Comparison of ENCODE assay signal across 11 cellular contexts in the genomic region with DNA sequence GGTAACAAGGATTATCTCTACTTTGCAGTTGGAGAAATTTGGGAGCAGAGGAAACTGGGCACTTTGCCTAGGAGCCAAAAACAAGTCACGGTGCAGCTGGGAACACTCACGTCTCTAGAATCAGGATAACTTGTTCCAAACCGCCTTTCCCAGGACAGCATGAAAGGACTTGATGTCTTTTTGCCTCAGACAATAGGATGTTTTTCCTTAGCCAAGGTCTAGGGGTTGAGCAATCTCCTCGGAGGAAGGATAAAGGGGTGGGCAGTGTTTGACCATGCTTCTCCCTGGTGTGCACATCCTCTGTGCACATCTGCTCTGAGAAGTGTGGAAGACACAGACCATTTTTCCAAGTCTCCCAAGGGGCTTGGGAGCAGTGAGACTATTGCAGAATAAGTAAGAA. TPM values are rescaled to one million over a fixed set of nuclear protein-coding genes. Genes with fewer than 3 reads are reported as not detected.
DNase-seq lines count a peak whose midpoint lies in the region; ATAC-seq and TF ChIP-seq lines count a peak whose summit lies in the region.
"Had no signal": no experiment of that assay in that cellular context is flagged by ENCODE, and none has a peak within 500 bp of the region (broad histone marks: within the 10 kb centered on the region; RNA-seq: fewer than 3 reads in every experiment).

No MANE protein-coding gene starts in this region.

- CTCF ChIA-PET in mammary epithelial cell (lab: Charles Lee; ENCODE audit: low non-redundant PET) = no interaction called here

- dilution Hi-C loops in mammary epithelial cell (cut with HindIII; ENCODE audit: low sequenced_read_pairs) = no loop called here

- H3K9ac ChIP-seq in mammary epithelial cell (ENCODE audit: insufficient read depth, low read length) = no peak overlapping the region

- in situ Hi-C loops in G401 (cut with HindIII; ENCODE audit: low sequenced_read_pairs) = no loop called here
- in situ Hi-C loops in mammary epithelial cell (cut with MboI; ENCODE audit: low sequenced_read_pairs in 2 of 2) = no loop called here

- H4K20me1 ChIP-seq in mammary epithelial cell (ENCODE audit: insufficient read depth, low read length) (no peaks in the 10 kb centered on the region), hepatocyte (ENCODE audit: insufficient read depth, poor library complexity, severe bottlenecking) (no peaks in the 10 kb centered on the region)

- peak; percentile 96 to 99 (median 97) for TF ChIP-seq EP300 in sigmoid colon (IDR thresholded peaks at IDR 0.05)

- H3K9me2 ChIP-seq in hepatocyte (replicated peaks; ENCODE audit: insufficient read depth) = no peaks in the 10 kb centered on the region

- H3K9me3 ChIP-seq in mammary epithelial cell (replicated peaks; ENCODE audit: insufficient read depth, low read length) (no peaks in the 10 kb centered on the region), hepatocyte (ENCODE audit: low read depth) (no peaks in the 10 kb centered on the region), sigmoid colon (no peaks in the 10 kb centered on the region)

- H3K79me2 ChIP-seq in mammary epithelial cell (ENCODE audit: insufficient read depth, low read length) (no peaks in the 10 kb centered on the region), hepatocyte (no peaks in the 10 kb centered on the region)

- TF ChIP-seq CTCF in mammary epithelial cell (conservative IDR thresholded peaks at IDR 0.05 in 1 of 2, IDR thresholded peaks at IDR 0.05 in 1 of 2; ENCODE audit: extremely low read depth in 1 of 2, insufficient read depth in 1 of 2, low read depth in 1 of 2, low read length in 2 of 2) (no peak), hepatocyte (IDR thresholded peaks at IDR 0.05; ENCODE audit: poor library complexity) (no peak), sigmoid colon (IDR thresholded peaks at IDR 0.05) (no peak)

- no peaks in the 10 kb centered on the region for H3K27me3 ChIP-seq in mammary epithelial cell (ENCODE audit: insufficient read depth, low read length)
- no peaks in the 10 kb centered on the region for H3K27me3 ChIP-seq in hepatocyte
- no peaks in the 10 kb centered on the region for H3K27me3 ChIP-seq in sigmoid colon

- H2AFZ ChIP-seq in mammary epithelial cell (ENCODE audit: low read depth, low read length) = peak overlapping the region; percentile 38
- H2AFZ ChIP-seq in hepatocyte = no peak overlapping the region

- intact Hi-C loops in mammary epithelial cell (cut with micrococcal nuclease) = no loop called here
- intact Hi-C loops in sigmoid colon (cut with DNase I) = loop anchor here (5.0 kb wide), 1 partner anchor 486 kb away; no protein-coding TSS in a partner anchor

- DNase-seq in G401 (ENCODE audit: low spot score) = peak; percentile 65
- peak; percentile 87 for DNase-seq in mammary epithelial cell
- peak; percentile 23 for DNase-seq in hepatocyte (ENCODE audit: low spot score)
- DNase-seq in sigmoid colon = peak; percentile 95
- no peak for DNase-seq in DMS53 (lab: John Stamatoyannopoulos, UW)
- no peak for DNase-seq in HK-2 (ENCODE audit: unreplicated experiment)
- DNase-seq: CD4-positive, CD25-positive, alpha-beta regulatory T cell; NCI-H510A had no signal

- H3K27ac ChIP-seq in mammary epithelial cell (ENCODE audit: insufficient read depth, low read depth, low read length) = no peak overlapping the region
- peak overlapping the region; percentile 56 for H3K27ac ChIP-seq in hepatocyte
- H3K27ac ChIP-seq in sigmoid colon = peak overlapping the region; percentile 89 to 91 (median 91)

- H3K36me3 ChIP-seq in mammary epithelial cell (ENCODE audit: insufficient read depth, low read length) = no peaks in the 10 kb centered on the region
- no peaks in the 10 kb centered on the region for H3K36me3 ChIP-seq in hepatocyte (replicated peaks; ENCODE audit: insufficient read depth, low read depth)
- H3K36me3 ChIP-seq in sigmoid colon = no peaks in the 10 kb centered on the region

- ATAC-seq in HG03571 (IDR thresholded peaks at IDR 0.05; ENCODE audit: unreplicated experiment) (no peak), GM19467 (IDR thresholded peaks at IDR 0.05; ENCODE audit: unreplicated experiment) (no peak)

- peak overlapping the region; percentile 25 for H3K4me2 ChIP-seq in mammary epithelial cell (ENCODE audit: insufficient read depth, low read depth, low read length)
- peak overlapping the region; percentile 58 for H3K4me2 ChIP-seq in hepatocyte

- no peak overlapping the region for H3K4me3 ChIP-seq in mammary epithelial cell (replicated peaks in 1 of 3; ENCODE audit: insufficient read depth in 1 of 3, low read depth in 2 of 3, low read length in 3 of 3)
- H3K4me3 ChIP-seq in hepatocyte = no peak overlapping the region
- H3K4me3 ChIP-seq in sigmoid colon = peak overlapping the region in 3 of 4 donors; percentile 56 to 59 (median 58)

- WGBS in mammary epithelial cell (ENCODE audit: low coverage, missing lambda C conversion rate) = 0% methylated on average over 4 of the region's 4 CpGs
- 48% methylated on average over 4 of the region's 4 CpGs for WGBS in hepatocyte (ENCODE audit: low lambda C conversion rate, missing lambda C conversion rate)
- WGBS in sigmoid colon, 2 donors = 53 to 64% methylated on average over 4 of the region's 4 CpGs

- no TSS peak for BruUV-seq in mammary epithelial cell (replicated peaks; lab: Mats Ljungman, UMichigan)

- TF ChIP-seq POLR2A in sigmoid colon (IDR thresholded peaks at IDR 0.05) = peak in 1 of 2 donors; percentile 49

- H3K4me1 ChIP-seq in mammary epithelial cell (ENCODE audit: insufficient read depth, low read length) = peaks cover 25% of the 10 kb centered on the region
- peaks cover 21% of the 10 kb centered on the region for H3K4me1 ChIP-seq in hepatocyte (ENCODE audit: insufficient read depth)
- peaks cover 0 to 32% (median 28%) of the 10 kb centered on the region in 4 donors for H3K4me1 ChIP-seq in sigmoid colon

RNA-seq across cellular contexts. Expression of gene SPARCL1, which starts 1.7 kb away (rescaled TPM):
- total RNA-seq in G401 (2014; rRNA removed; shearing (Covaris generic)) = not detected in 2 replicates
- total RNA-seq in mammary epithelial cell = 1 to 10 TPM in 1 of 2 donors, not detected in 1; 1.2 TPM
- polyA plus RNA-seq in mammary epithelial cell = 0.01 TPM
- not detected for polyA minus RNA-seq in mammary epithelial cell
- 37.9 and 45.4 TPM in 2 replicates for total RNA-seq in hepatocyte
- polyA plus RNA-seq in hepatocyte = 15.2 and 15.7 TPM in 2 replicates
- 1,000 to 10,000 TPM; 1,005 to 1,386 (median 1,166) TPM for total RNA-seq in sigmoid colon
- 100 to 1,000 TPM in 1 of 3 donors, 10 to 100 TPM in 2; 10.4 to 145 (median 28.8) TPM for polyA plus RNA-seq in sigmoid colon
- total RNA-seq: CD4-positive, CD25-positive, alpha-beta regulatory T cell; epithelial cell of proximal tubule had no signal
- polyA plus RNA-seq: CD4-positive, CD25-positive, alpha-beta regulatory T cell had no signal

Comparison
In these comparisons a context has a peak if more than half of its experiments do, and no peak if none do; other contexts are left out.
1. DNase-seq: peak in G401 (single experiment), mammary epithelial cell (single experiment), hepatocyte (single experiment) and sigmoid colon (single experiment); none in DMS53 (single experiment) and HK-2 (single experiment).
2. H3K4me3 ChIP-seq: peak in sigmoid colon (3 of 4); none in mammary epithelial cell (0 of 3) and hepatocyte (single experiment).
3. RNA of gene SPARCL1, which starts 1.7 kb away (total RNA-seq): 1,005 to 1,386 TPM in sigmoid colon; 37.9 to 45.4 TPM in hepatocyte, 1.2 TPM in mammary epithelial cell and not detected in G401; every median in the first group is over 10 times any median in the second.